In genomic region chr6:158684745-158685355, GRCh38 we compare ENCODE assay signal across 22 cellular contexts. TPM values are rescaled to one million over a fixed set of nuclear protein-coding genes. Genes with fewer than 3 reads are reported as not detected.
DNase-seq lines count a peak whose midpoint lies in the region; ATAC-seq and FAIRE-seq lines count a peak whose summit lies in the region.
"Had no signal": no experiment of that assay in that cellular context is flagged by ENCODE, and none has a peak within 500 bp of the region (broad histone marks: within the 10 kb centered on the region; RNA-seq: fewer than 3 reads in every experiment).

No MANE protein-coding gene starts in this region.

- H3K36me3 Mint-ChIP-seq in activated CD4-positive, alpha-beta T cell treated with anti-CD3 and anti-CD28 coated beads, Interleukin-2, amount 10 ng/mL, durations not matched to agents 7 days and 5 days (ENCODE audit: low read depth): peaks cover 49% of the 10 kb centered on the region
- peaks cover 87% of the 10 kb centered on the region for H3K36me3 Mint-ChIP-seq in activated naive CD8-positive, alpha-beta T cell treated with anti-CD3 and anti-CD28 coated beads, Interleukin-2, amount 50 U/mL, for 24 hours (ENCODE audit: low read depth)
- peaks cover 100% of the 10 kb centered on the region for H3K36me3 Mint-ChIP-seq in stimulated activated effector memory CD8-positive, alpha-beta T cell treated with anti-CD3 and anti-CD28 coated beads, Interleukin-12 subunit alpha, Interleukin-12 subunit beta, amount 100 ng/mL, for 72 hours

- DNase-seq in activated CD4-positive, alpha-beta T cell treated with anti-CD3 and anti-CD28 coated beads, Interleukin-2, amount 10 ng/mL, durations not matched to agents 7 days and 5 days: no peak
- no peak for DNase-seq in activated CD4-positive, alpha-beta T cell treated with anti-CD3 and anti-CD28 coated beads, Interleukin-2, amount 50 U/mL, for 4 hours
- DNase-seq in activated naive CD8-positive, alpha-beta T cell treated with anti-CD3 and anti-CD28 coated beads, Interleukin-2, amount 50 U/mL, for 24 hours: no peak
- peak; percentile 36 for DNase-seq in left lobe of liver (ENCODE audit: low spot score)
- DNase-seq in stimulated activated effector memory CD8-positive, alpha-beta T cell treated with anti-CD3 and anti-CD28 coated beads, Interleukin-12 subunit alpha, Interleukin-12 subunit beta, amount 100 ng/mL, for 72 hours (ENCODE audit: low spot score in 2 of 2): no peak
- DNase-seq in DMS53 (lab: John Stamatoyannopoulos, UW): no peak
- no peak for DNase-seq in NCI-H1417 (lab: John Stamatoyannopoulos, UW)
- no peak for DNase-seq in frontal cortex (ENCODE audit: low spot score in 2 of 2)
- DNase-seq: activated B cell treated with CpG ODN at 0.5 μM for 24 hours; activated naive CD4-positive, alpha-beta T cell treated with anti-CD3 and anti-CD28 coated beads, Interleukin-2, amount 50 U/mL, for 16 hours; brain microvascular endothelial cell; dermis blood vessel endothelial cell; DMS 273 treated with DMSO at 0.1 percent for 48 hours; GF-D8; IMR-90; MV-4-11; NCI-H2107; NCI-H526; SHP77 treated with DMSO at 0.1 percent for 48 hours; stimulated activated CD4-positive, alpha-beta T cell treated with anti-CD3 and anti-CD28 coated beads, Interleukin-4, amount 100 ng/mL, for 4 hours had no signal

- H3K4me1 Mint-ChIP-seq in activated CD4-positive, alpha-beta T cell treated with anti-CD3 and anti-CD28 coated beads, Interleukin-2, amount 10 ng/mL, durations not matched to agents 7 days and 5 days: peaks cover 47% of the 10 kb centered on the region
- H3K4me1 Mint-ChIP-seq in activated naive CD8-positive, alpha-beta T cell treated with anti-CD3 and anti-CD28 coated beads, Interleukin-2, amount 50 U/mL, for 24 hours: peaks cover 62% of the 10 kb centered on the region
- H3K4me1 Mint-ChIP-seq in stimulated activated effector memory CD8-positive, alpha-beta T cell treated with anti-CD3 and anti-CD28 coated beads, Interleukin-12 subunit alpha, Interleukin-12 subunit beta, amount 100 ng/mL, for 72 hours: peaks cover 76% of the 10 kb centered on the region

- H3K4me3 Mint-ChIP-seq in activated CD4-positive, alpha-beta T cell treated with anti-CD3 and anti-CD28 coated beads, Interleukin-2, amount 10 ng/mL, durations not matched to agents 7 days and 5 days: no peak overlapping the region
- H3K4me3 Mint-ChIP-seq in activated naive CD8-positive, alpha-beta T cell treated with anti-CD3 and anti-CD28 coated beads, Interleukin-2, amount 50 U/mL, for 24 hours: no peak overlapping the region
- no peak overlapping the region for H3K4me3 Mint-ChIP-seq in stimulated activated effector memory CD8-positive, alpha-beta T cell treated with anti-CD3 and anti-CD28 coated beads, Interleukin-12 subunit alpha, Interleukin-12 subunit beta, amount 100 ng/mL, for 72 hours
- H3K4me3 Mint-ChIP-seq: activated B cell treated with CpG ODN at 0.5 μM for 24 hours; T-helper 1 cell treated with Interleukin-12 subunit alpha and Interleukin-12 subunit beta and Interleukin-4 antibody, amounts not matched to agents 30 μg/mL and 1 μg/mL, for 36 hours had no signal

- POLR2A ChIA-PET in activated CD4-positive, alpha-beta T cell treated with anti-CD3 and anti-CD28 coated beads, Interleukin-2, amount 10 ng/mL, durations not matched to agents 7 days and 5 days (lab: Charles Lee): no interaction called here

- no peak for FAIRE-seq in frontal cortex (lab: Jason Lieb, UNC)
- FAIRE-seq: GM12891 had no signal

- H3K9me3 Mint-ChIP-seq in activated CD4-positive, alpha-beta T cell treated with anti-CD3 and anti-CD28 coated beads, Interleukin-2, amount 10 ng/mL, durations not matched to agents 7 days and 5 days: no peaks in the 10 kb centered on the region
- H3K9me3 Mint-ChIP-seq in activated naive CD8-positive, alpha-beta T cell treated with anti-CD3 and anti-CD28 coated beads, Interleukin-2, amount 50 U/mL, for 24 hours: no peaks in the 10 kb centered on the region
- H3K9me3 Mint-ChIP-seq in stimulated activated effector memory CD8-positive, alpha-beta T cell treated with anti-CD3 and anti-CD28 coated beads, Interleukin-12 subunit alpha, Interleukin-12 subunit beta, amount 100 ng/mL, for 72 hours: no peaks in the 10 kb centered on the region
- H3K9me3 Mint-ChIP-seq: activated B cell treated with CpG ODN at 0.5 μM for 24 hours had no signal

- H3K27me3 Mint-ChIP-seq in activated CD4-positive, alpha-beta T cell treated with anti-CD3 and anti-CD28 coated beads, Interleukin-2, amount 10 ng/mL, durations not matched to agents 7 days and 5 days: no peaks in the 10 kb centered on the region
- no peaks in the 10 kb centered on the region for H3K27me3 Mint-ChIP-seq in activated naive CD8-positive, alpha-beta T cell treated with anti-CD3 and anti-CD28 coated beads, Interleukin-2, amount 50 U/mL, for 24 hours
- H3K27me3 Mint-ChIP-seq: activated B cell treated with CpG ODN at 0.5 μM for 24 hours had no signal

- ATAC-seq in activated naive CD8-positive, alpha-beta T cell treated with anti-CD3 and anti-CD28 coated beads, Interleukin-2, amount 50 U/mL, for 24 hours: no peak
- peak; percentile 75 for ATAC-seq in left lobe of liver
- ATAC-seq in stimulated activated effector memory CD8-positive, alpha-beta T cell treated with anti-CD3 and anti-CD28 coated beads, Interleukin-12 subunit alpha, Interleukin-12 subunit beta, amount 100 ng/mL, for 72 hours: no peak

- CTCF ChIA-PET in activated CD4-positive, alpha-beta T cell treated with anti-CD3 and anti-CD28 coated beads, Interleukin-2, amount 10 ng/mL, durations not matched to agents 7 days and 5 days (lab: Charles Lee): interaction anchor here (0.7 to 1.0 kb wide), 2 partner anchors 12 to 20 kb away, joined by 3 read pairs; no protein-coding TSS in a partner anchor

- H3K27ac Mint-ChIP-seq in activated CD4-positive, alpha-beta T cell treated with anti-CD3 and anti-CD28 coated beads, Interleukin-2, amount 10 ng/mL, durations not matched to agents 7 days and 5 days: peak overlapping the region; percentile 60
- H3K27ac Mint-ChIP-seq in activated naive CD8-positive, alpha-beta T cell treated with anti-CD3 and anti-CD28 coated beads, Interleukin-2, amount 50 U/mL, for 24 hours: peak overlapping the region; percentile 31
- H3K27ac Mint-ChIP-seq in stimulated activated effector memory CD8-positive, alpha-beta T cell treated with anti-CD3 and anti-CD28 coated beads, Interleukin-12 subunit alpha, Interleukin-12 subunit beta, amount 100 ng/mL, for 72 hours: peak overlapping the region; percentile 60
- H3K27ac Mint-ChIP-seq: activated B cell treated with CpG ODN at 0.5 μM for 24 hours; T-helper 1 cell treated with Interleukin-12 subunit alpha and Interleukin-12 subunit beta and Interleukin-4 antibody, amounts not matched to agents 30 μg/mL and 1 μg/mL, for 36 hours had no signal

RNA-seq across cellular contexts. Expression of gene SYTL3, which starts 35.0 kb away (rescaled TPM):
- total RNA-seq in activated CD4-positive, alpha-beta T cell treated with anti-CD3 and anti-CD28 coated beads, Interleukin-2, amount 10 ng/mL, durations not matched to agents 7 days and 5 days: 10 to 100 TPM; 25.8 to 26.9 TPM
- total RNA-seq in left lobe of liver (0.43 TPM), frontal cortex (2.0 TPM)

RNA-seq across cellular contexts. Expression of gene DYNLT1, which starts 40.3 kb away (rescaled TPM):
- total RNA-seq in activated CD4-positive, alpha-beta T cell treated with anti-CD3 and anti-CD28 coated beads, Interleukin-2, amount 10 ng/mL, durations not matched to agents 7 days and 5 days: 100 to 1,000 TPM in 1 of 2 experiments, 10 to 100 TPM in 1; 81.4 to 102 TPM
- total RNA-seq in left lobe of liver: 29.9 TPM
- 62.8 TPM for total RNA-seq in frontal cortex
